In the genomic region with DNA sequence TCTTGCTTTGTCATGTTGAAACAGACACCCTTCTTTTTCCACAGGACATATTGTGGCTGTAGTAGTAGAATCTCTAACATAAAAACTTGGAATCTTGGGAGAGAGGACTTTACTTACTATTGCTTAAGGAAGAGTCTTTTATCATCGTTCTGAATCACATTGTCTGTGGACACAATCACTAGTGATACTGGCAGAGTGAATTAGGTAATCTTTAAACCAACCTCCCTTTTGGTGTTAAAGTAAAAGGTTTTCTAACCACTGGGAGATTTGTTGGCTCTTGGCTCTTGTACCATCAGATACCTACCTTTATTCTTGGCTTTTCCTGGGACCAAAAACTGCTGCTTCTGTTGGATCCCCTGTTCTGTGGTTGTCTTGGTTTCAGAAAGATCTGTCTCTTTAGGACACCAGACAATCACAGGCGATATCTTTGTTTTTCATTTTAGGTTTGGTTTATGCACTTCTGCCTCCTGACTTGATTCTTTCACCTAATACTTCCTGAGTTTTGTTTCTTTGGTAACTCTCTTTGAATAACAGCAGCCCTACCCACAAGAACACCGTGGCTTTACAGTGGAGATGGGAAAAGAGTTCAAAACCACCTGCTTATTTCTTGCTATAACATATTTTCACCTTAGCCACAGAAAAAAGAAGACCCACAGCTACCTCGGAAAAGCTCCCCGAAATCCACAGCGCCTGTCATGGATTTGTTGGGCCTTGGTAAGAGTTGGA, we compare ENCODE assay signal across 20 cellular contexts. TPM values are rescaled to one million over a fixed set of nuclear protein-coding genes. Genes with fewer than 3 reads are reported as not detected.
DNase-seq lines count a peak whose midpoint lies in the region; ATAC-seq and TF ChIP-seq lines count a peak whose summit lies in the region.
"Had no signal": no experiment of that assay in that cellular context is flagged by ENCODE, and none has a peak within 500 bp of the region (broad histone marks: within the 10 kb centered on the region; RNA-seq: fewer than 3 reads in every experiment).

No MANE protein-coding gene starts in this region.

- peaks cover 16 to 31% (median 25%) of the 10 kb centered on the region in 4 donors for H3K4me1 Mint-ChIP-seq in CD4-positive, CD25-positive, alpha-beta regulatory T cell
- H3K4me1 Mint-ChIP-seq in CD4-positive, alpha-beta memory T cell = peaks cover 9 to 44% (median 20%) of the 10 kb centered on the region in 4 donors
- peaks cover 14% of the 10 kb centered on the region for H3K4me1 Mint-ChIP-seq in activated T-helper 2 cell treated with anti-CD3 and anti-CD28 coated beads, Interferon-gamma antibody, Interleukin-2, Interleukin-4, amounts not matched to agents 10 μg/mL and 5 μg/mL and 100 μg/mL, durations not matched to agents 14 hours and 24 hours and 36 hours (ENCODE audit: low read depth)

- intact Hi-C loops in CD4-positive, alpha-beta memory T cell (cut with micrococcal nuclease) = no loop called here
- intact Hi-C loops in activated T-helper 2 cell treated with anti-CD3 and anti-CD28 coated beads, Interferon-gamma antibody, Interleukin-2, Interleukin-4, amounts not matched to agents 10 μg/mL and 5 μg/mL and 100 μg/mL, durations not matched to agents 14 hours and 24 hours and 36 hours (cut with micrococcal nuclease) = no loop called here
- intact Hi-C loops in right lobe of liver (cut with DNase I) = no loop called here

- peak overlapping the region in 1 of 4 donors; percentile 36 for H3K4me3 Mint-ChIP-seq in CD4-positive, CD25-positive, alpha-beta regulatory T cell
- H3K4me3 Mint-ChIP-seq in CD4-positive, alpha-beta memory T cell = peak overlapping the region in 1 of 8 donors; percentile 35
- no peak overlapping the region for H3K4me3 Mint-ChIP-seq in activated T-helper 2 cell treated with anti-CD3 and anti-CD28 coated beads, Interferon-gamma antibody, Interleukin-2, Interleukin-4, amounts not matched to agents 10 μg/mL and 5 μg/mL and 100 μg/mL, durations not matched to agents 14 hours and 24 hours and 36 hours (ENCODE audit: low read depth)

- WGBS in right lobe of liver (ENCODE audit: insufficient coverage, low coverage, low lambda C conversion rate, missing lambda C conversion rate) = 77% methylated on average over 6 of the region's 6 CpGs

- TF ChIP-seq CTCF in right lobe of liver (IDR thresholded peaks at IDR 0.05) = no peak

- H3K27ac Mint-ChIP-seq in CD4-positive, CD25-positive, alpha-beta regulatory T cell = peak overlapping the region in 2 of 3 donors; percentile 63 to 82
- peak overlapping the region; percentile 16 to 75 (median 56) for H3K27ac Mint-ChIP-seq in CD4-positive, alpha-beta memory T cell
- peak overlapping the region; percentile 26 for H3K27ac Mint-ChIP-seq in activated T-helper 2 cell treated with anti-CD3 and anti-CD28 coated beads, Interferon-gamma antibody, Interleukin-2, Interleukin-4, amounts not matched to agents 10 μg/mL and 5 μg/mL and 100 μg/mL, durations not matched to agents 14 hours and 24 hours and 36 hours

- H3K27ac ChIP-seq in CD4-positive, CD25-positive, alpha-beta regulatory T cell (ENCODE audit: insufficient read depth, low read length, poor library complexity, severe bottlenecking) = no peak overlapping the region
- no peak overlapping the region for H3K27ac ChIP-seq in CD4-positive, alpha-beta memory T cell (ENCODE audit: low read depth, low read length)
- H3K27ac ChIP-seq in right lobe of liver = peak overlapping the region in 2 of 3 donors; percentile 12 to 62
- H3K27ac ChIP-seq: adrenal gland, esophagus squamous epithelium, gastrocnemius medialis, KMS-11, psoas muscle, RWPE1, testis, uterus had no signal

- CTCF ChIA-PET in CD4-positive, alpha-beta memory T cell (lab: Charles Lee; ENCODE audit: partially characterized antibody) = interaction anchor here (1.1 kb wide), 1 partner anchor 9 kb away, joined by 3 read pairs; no protein-coding TSS in a partner anchor

- POLR2A ChIA-PET in CD4-positive, alpha-beta memory T cell (lab: Charles Lee; ENCODE audit: partially characterized antibody) = interaction anchor here (0.6 kb wide), 1 partner anchor 319 kb away, joined by 3 read pairs; no protein-coding TSS in a partner anchor

- ATAC-seq in CD4-positive, CD25-positive, alpha-beta regulatory T cell (ENCODE audit: low read depth in 2 of 2) = no peak
- peak; percentile 42 to 81 (median 59) for ATAC-seq in right lobe of liver
- no peak for ATAC-seq in HG02678 (IDR thresholded peaks at IDR 0.05; ENCODE audit: unreplicated experiment)
- no peak for ATAC-seq in HG02840 (IDR thresholded peaks at IDR 0.05; ENCODE audit: low FRiP score, unreplicated experiment)
- ATAC-seq: gastrocnemius medialis, psoas muscle had no signal

- DNase-seq in CD4-positive, CD25-positive, alpha-beta regulatory T cell = no peak
- no peak for DNase-seq in CD4-positive, alpha-beta memory T cell
- no peak for DNase-seq in activated T-helper 2 cell treated with anti-CD3 and anti-CD28 coated beads, Interferon-gamma antibody, Interleukin-2, Interleukin-4, amounts not matched to agents 10 μg/mL and 5 μg/mL and 100 μg/mL, durations not matched to agents 14 hours and 24 hours and 36 hours (ENCODE audit: low spot score)
- DNase-seq in right lobe of liver (no peak), GF-D8 (lab: John Stamatoyannopoulos, UW) (no peak)
- DNase-seq: adrenal gland, esophagus squamous epithelium, gastrocnemius medialis, islet precursor cell, NCI-H1694, NCI-H2171 treated with DMSO at 0.1 percent for 48 hours, NCI-H526, psoas muscle, SK-N-SH, testis, uterus had no signal

- no peaks in the 10 kb centered on the region for H3K27me3 Mint-ChIP-seq in CD4-positive, CD25-positive, alpha-beta regulatory T cell
- H3K27me3 Mint-ChIP-seq in CD4-positive, alpha-beta memory T cell = no peaks in the 10 kb centered on the region
- no peaks in the 10 kb centered on the region for H3K27me3 Mint-ChIP-seq in activated T-helper 2 cell treated with anti-CD3 and anti-CD28 coated beads, Interferon-gamma antibody, Interleukin-2, Interleukin-4, amounts not matched to agents 10 μg/mL and 5 μg/mL and 100 μg/mL, durations not matched to agents 14 hours and 24 hours and 36 hours (ENCODE audit: low read depth)

- TF ChIP-seq POLR2A in right lobe of liver (IDR thresholded peaks at IDR 0.05) = no peak

- H3K4me3 ChIP-seq in CD4-positive, CD25-positive, alpha-beta regulatory T cell (ENCODE audit: low read depth, low read length) = no peak overlapping the region
- H3K4me3 ChIP-seq in CD4-positive, alpha-beta memory T cell (ENCODE audit: low read length in 2 of 2) = no peak overlapping the region
- H3K4me3 ChIP-seq in right lobe of liver = no peak overlapping the region
- H3K4me3 ChIP-seq: adrenal gland, esophagus squamous epithelium, gastrocnemius medialis, psoas muscle, testis, uterus had no signal

- peaks cover 73% of the 10 kb centered on the region for H3K36me3 Mint-ChIP-seq in CD4-positive, CD25-positive, alpha-beta regulatory T cell
- H3K36me3 Mint-ChIP-seq in CD4-positive, alpha-beta memory T cell = peaks cover 73 to 94% of the 10 kb centered on the region in 2 donors
- H3K36me3 Mint-ChIP-seq in activated T-helper 2 cell treated with anti-CD3 and anti-CD28 coated beads, Interferon-gamma antibody, Interleukin-2, Interleukin-4, amounts not matched to agents 10 μg/mL and 5 μg/mL and 100 μg/mL, durations not matched to agents 14 hours and 24 hours and 36 hours (ENCODE audit: low read depth) = peaks cover 96% of the 10 kb centered on the region

- H3K36me3 ChIP-seq in CD4-positive, CD25-positive, alpha-beta regulatory T cell (ENCODE audit: control insufficient read depth, insufficient read depth, low read length) = peaks cover 95% of the 10 kb centered on the region
- peaks cover 82% of the 10 kb centered on the region for H3K36me3 ChIP-seq in CD4-positive, alpha-beta memory T cell (ENCODE audit: insufficient read depth, low read length)
- peaks cover 0 to 49% (median 31%) of the 10 kb centered on the region in 4 donors for H3K36me3 ChIP-seq in right lobe of liver
- H3K36me3 ChIP-seq: uterus had no signal

- H3K9me3 ChIP-seq in CD4-positive, CD25-positive, alpha-beta regulatory T cell (ENCODE audit: control insufficient read depth in 2 of 2, low read length in 2 of 2) = no peaks in the 10 kb centered on the region
- no peaks in the 10 kb centered on the region for H3K9me3 ChIP-seq in CD4-positive, alpha-beta memory T cell (ENCODE audit: control insufficient read depth in 1 of 2, low read length in 2 of 2)
- H3K9me3 ChIP-seq in right lobe of liver = no peaks in the 10 kb centered on the region
- H3K9me3 ChIP-seq: adrenal gland, esophagus squamous epithelium, gastrocnemius medialis, psoas muscle, SK-N-SH, testis, uterus had no signal

- no peaks in the 10 kb centered on the region for H3K9me3 Mint-ChIP-seq in CD4-positive, CD25-positive, alpha-beta regulatory T cell
- H3K9me3 Mint-ChIP-seq in CD4-positive, alpha-beta memory T cell = no peaks in the 10 kb centered on the region
- no peaks in the 10 kb centered on the region for H3K9me3 Mint-ChIP-seq in activated T-helper 2 cell treated with anti-CD3 and anti-CD28 coated beads, Interferon-gamma antibody, Interleukin-2, Interleukin-4, amounts not matched to agents 10 μg/mL and 5 μg/mL and 100 μg/mL, durations not matched to agents 14 hours and 24 hours and 36 hours

- no peaks in the 10 kb centered on the region for H3K27me3 ChIP-seq in CD4-positive, CD25-positive, alpha-beta regulatory T cell (ENCODE audit: control insufficient read depth, insufficient read depth, low read length)
- no peaks in the 10 kb centered on the region for H3K27me3 ChIP-seq in CD4-positive, alpha-beta memory T cell (ENCODE audit: insufficient read depth, low read length)
- H3K27me3 ChIP-seq in right lobe of liver = no peaks in the 10 kb centered on the region
- H3K27me3 ChIP-seq: adrenal gland, esophagus squamous epithelium, gastrocnemius medialis, testis, uterus had no signal

- H3K4me1 ChIP-seq in CD4-positive, CD25-positive, alpha-beta regulatory T cell (ENCODE audit: control insufficient read depth, insufficient read depth, low read length, poor library complexity, severe bottlenecking) = no peaks in the 10 kb centered on the region
- no peaks in the 10 kb centered on the region for H3K4me1 ChIP-seq in CD4-positive, alpha-beta memory T cell (ENCODE audit: insufficient read depth, low read length)
- peaks cover 0 to 22% (median 3%) of the 10 kb centered on the region in 4 donors for H3K4me1 ChIP-seq in right lobe of liver
- H3K4me1 ChIP-seq: adrenal gland, esophagus squamous epithelium, gastrocnemius medialis, psoas muscle, testis, uterus had no signal

RNA-seq across cellular contexts. Expression of gene ZFP69B, which starts 36.6 kb away (rescaled TPM):
- 2.1 TPM for total RNA-seq in CD4-positive, CD25-positive, alpha-beta regulatory T cell
- polyA plus RNA-seq in CD4-positive, CD25-positive, alpha-beta regulatory T cell = 1 to 10 TPM; 1.3 to 2.6 (median 1.8) TPM
- total RNA-seq in CD4-positive, alpha-beta memory T cell = 1 to 10 TPM; 7.5 to 7.9 TPM
- polyA plus RNA-seq in CD4-positive, alpha-beta memory T cell = 1 to 10 TPM; 2.1 to 2.4 TPM
- 4.7 and 5.4 TPM in 2 replicates for total RNA-seq in activated T-helper 2 cell treated with anti-CD3 and anti-CD28 coated beads, Interferon-gamma antibody, Interleukin-2, Interleukin-4, amounts not matched to agents 10 μg/mL and 5 μg/mL and 100 μg/mL, durations not matched to agents 14 hours and 24 hours and 36 hours
- 1 to 10 TPM in 3 of 6 experiments, under 1 TPM in 3; 0.14 to 1.5 (median 0.87) TPM for total RNA-seq in right lobe of liver

RNA-seq across cellular contexts. Expression of gene SMAP2, which starts 40.2 kb away (rescaled TPM):
- 341 TPM for total RNA-seq in CD4-positive, CD25-positive, alpha-beta regulatory T cell
- polyA plus RNA-seq in CD4-positive, CD25-positive, alpha-beta regulatory T cell = 100 to 1,000 TPM; 297 to 472 (median 407) TPM
- total RNA-seq in CD4-positive, alpha-beta memory T cell = 100 to 1,000 TPM; 123 TPM
- 100 to 1,000 TPM; 258 to 358 TPM for polyA plus RNA-seq in CD4-positive, alpha-beta memory T cell
- 185 and 186 TPM in 2 replicates for total RNA-seq in activated T-helper 2 cell treated with anti-CD3 and anti-CD28 coated beads, Interferon-gamma antibody, Interleukin-2, Interleukin-4, amounts not matched to agents 10 μg/mL and 5 μg/mL and 100 μg/mL, durations not matched to agents 14 hours and 24 hours and 36 hours
- total RNA-seq in right lobe of liver = 10 to 100 TPM; 23.7 to 41.5 (median 36.2) TPM

Comparison
In these comparisons a context has a peak if more than half of its experiments do, and no peak if none do; other contexts are left out.
1. ATAC-seq: peak in right lobe of liver (4 of 4); none in CD4-positive, CD25-positive, alpha-beta regulatory T cell (0 of 2), HG02678 (single experiment) and HG02840 (single experiment).
2. H3K27ac ChIP-seq: peak in right lobe of liver (2 of 3); none in CD4-positive, CD25-positive, alpha-beta regulatory T cell (single experiment) and CD4-positive, alpha-beta memory T cell (single experiment).
3. Peak in every context shown above with its lines, with median percentiles within 50 percentile points of each other: H3K27ac Mint-ChIP-seq.